Comparison of ENCODE assay signal across 1 cellular context in the genomic region with DNA sequence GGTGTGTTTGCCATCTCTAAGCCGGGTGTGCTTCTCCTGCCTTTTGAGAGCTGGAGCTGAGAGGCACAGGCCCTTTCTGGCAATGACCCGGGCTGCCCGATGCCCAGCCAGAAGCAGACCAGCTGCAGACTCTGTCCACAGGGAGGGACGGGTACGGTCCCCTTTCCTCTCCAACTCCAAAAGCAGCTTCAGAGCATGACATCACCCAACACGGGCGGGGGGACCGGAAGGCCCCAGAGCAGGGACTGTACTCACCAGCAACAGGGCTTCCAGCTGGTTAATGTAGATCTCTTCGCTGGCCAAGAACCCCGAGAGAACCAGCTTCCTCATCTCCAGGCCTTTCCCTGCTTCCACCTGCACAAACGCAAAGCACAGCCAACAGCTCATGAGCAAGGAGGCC.
TF ChIP-seq lines count a peak whose summit lies in the region.

No MANE protein-coding gene starts in this region.

TF ChIP-seq in K562, 482 proteins besides CTCF, POLR2A, EP300 and RAD21 (continued from another document):
- TF ChIP-seq, protein P1, sequence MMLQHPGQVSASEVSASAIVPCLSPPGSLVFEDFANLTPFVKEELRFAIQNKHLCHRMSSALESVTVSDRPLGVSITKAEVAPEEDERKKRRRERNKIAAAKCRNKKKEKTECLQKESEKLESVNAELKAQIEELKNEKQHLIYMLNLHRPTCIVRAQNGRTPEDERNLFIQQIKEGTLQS (IDR thresholded peaks at IDR 0.05): peak; percentile 39
- TF ChIP-seq, protein P1 (CRISPR knock-in tag; conservative IDR thresholded peaks at IDR 0.05): no peak
